In the genomic region with DNA sequence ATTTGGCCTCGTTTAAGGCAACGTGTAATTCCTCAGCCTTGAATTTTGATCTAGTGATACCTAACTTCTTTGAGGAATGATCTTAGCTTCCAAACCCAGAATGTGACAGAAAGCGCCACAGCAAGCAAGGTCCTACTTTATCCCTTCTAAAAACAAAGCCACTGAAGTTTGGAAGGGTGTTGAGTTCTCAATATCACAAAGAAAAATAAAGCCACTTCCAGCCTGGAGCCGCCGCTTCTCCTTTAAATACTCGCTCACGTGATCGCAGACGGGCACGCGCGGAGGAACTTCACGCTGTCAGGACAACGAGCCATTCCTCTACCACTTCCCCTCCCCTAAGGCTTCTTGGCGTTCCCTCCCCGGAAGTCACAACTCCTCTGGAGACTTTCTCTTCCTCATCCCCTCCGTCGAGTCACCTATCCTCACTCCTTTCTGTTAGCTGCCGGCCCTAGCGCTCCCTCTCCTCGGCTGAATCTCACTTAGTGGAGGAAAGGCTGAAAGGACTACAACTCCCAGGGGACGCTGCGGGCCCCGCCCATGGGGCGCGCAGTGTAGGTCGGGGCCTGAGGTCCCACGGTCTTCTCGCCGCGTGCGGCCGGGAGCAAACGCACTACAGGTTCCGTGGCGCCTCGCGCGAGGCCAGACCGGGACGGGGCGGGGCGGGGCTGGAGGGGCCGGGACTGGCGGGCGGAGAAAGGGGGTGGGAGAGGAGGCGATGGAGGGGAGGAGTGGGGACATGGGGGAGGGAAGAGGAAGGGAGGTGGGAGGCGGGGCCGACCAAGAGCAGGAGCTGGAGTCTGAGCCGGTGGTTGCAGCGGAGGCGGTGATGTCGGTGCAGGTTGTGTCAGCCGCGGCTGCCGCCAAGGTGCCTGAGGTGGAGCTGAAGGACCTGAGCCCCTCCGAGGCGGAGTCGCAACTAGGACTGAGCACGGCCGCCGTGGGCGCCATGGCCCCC, we compare ENCODE assay signal across 8 cellular contexts. TPM values are rescaled to one million over a fixed set of nuclear protein-coding genes. Genes with fewer than 3 reads are reported as not detected.
DNase-seq lines count a peak whose midpoint lies in the region; ATAC-seq and TF ChIP-seq lines count a peak whose summit lies in the region.

A gene (plus strand): TSS at position 780 of the 955 bp plus-strand sequence.

- peaks cover 29% of the 10 kb centered on the region for H3K4me1 Mint-ChIP-seq in activated naive CD8-positive, alpha-beta T cell treated with anti-CD3 and anti-CD28 coated beads, Interleukin-2, amount 10 ng/mL, durations not matched to agents 7 days and 5 days

- no peaks in the 10 kb centered on the region for H3K9me3 Mint-ChIP-seq in activated naive CD8-positive, alpha-beta T cell treated with anti-CD3 and anti-CD28 coated beads, Interleukin-2, amount 10 ng/mL, durations not matched to agents 7 days and 5 days

- 0 to 1% (median 1%) methylated on average over 52 to 63 of the region's 63 CpGs for WGBS in ovary, 3 donors
- under 1% methylated on average over 63 of the region's 63 CpGs for WGBS in thymus

- H3K9ac ChIP-seq in SU-DHL-6 (ENCODE audit: low read length) = peak within 1 kb of the TSS; percentile 73

- peak within 1 kb of the TSS; percentile 95 for H3K4me3 Mint-ChIP-seq in activated naive CD8-positive, alpha-beta T cell treated with anti-CD3 and anti-CD28 coated beads, Interleukin-2, amount 10 ng/mL, durations not matched to agents 7 days and 5 days

- ATAC-seq in HG02763 (IDR thresholded peaks at IDR 0.05; ENCODE audit: unreplicated experiment) = peak; percentile 90
- ATAC-seq in activated naive CD8-positive, alpha-beta T cell treated with anti-CD3 and anti-CD28 coated beads, Interleukin-2, amount 10 ng/mL, durations not matched to agents 7 days and 5 days (ENCODE audit: low read depth) = peak; percentile 95
- ATAC-seq in Right ventricle myocardium inferior = peak; percentile 100

- H3K36me3 Mint-ChIP-seq in activated naive CD8-positive, alpha-beta T cell treated with anti-CD3 and anti-CD28 coated beads, Interleukin-2, amount 10 ng/mL, durations not matched to agents 7 days and 5 days = no peaks in the 10 kb centered on the region

- H4K20me1 ChIP-seq in SU-DHL-6 (ENCODE audit: low read depth, low read length) = no peaks in the 10 kb centered on the region

- H3K27ac ChIP-seq in SU-DHL-6 (ENCODE audit: low read depth, low read length) = peak within 1 kb of the TSS; percentile 48
- peak within 1 kb of the TSS; percentile 77 to 88 for H3K27ac ChIP-seq in ovary
- peak within 1 kb of the TSS; percentile 97 for H3K27ac ChIP-seq in thymus (ENCODE audit: low read depth)

- no peaks in the 10 kb centered on the region for H3K79me2 ChIP-seq in SU-DHL-6 (ENCODE audit: insufficient read depth, low read length)

- H3K4me1 ChIP-seq in ovary (ENCODE audit: insufficient read depth) = peaks cover 4% of the 10 kb centered on the region
- H3K4me1 ChIP-seq in thymus (ENCODE audit: control insufficient read depth, insufficient read depth, low read length) = no peaks in the 10 kb centered on the region

- peaks cover 2% of the 10 kb centered on the region for H3K27me3 Mint-ChIP-seq in activated naive CD8-positive, alpha-beta T cell treated with anti-CD3 and anti-CD28 coated beads, Interleukin-2, amount 10 ng/mL, durations not matched to agents 7 days and 5 days

- TF ChIP-seq EP300 in ovary (IDR thresholded peaks at IDR 0.05) = no peak

- H3K27me3 ChIP-seq in SU-DHL-6 (ENCODE audit: low read length) (no peaks in the 10 kb centered on the region), ovary (no peaks in the 10 kb centered on the region), thymus (ENCODE audit: control insufficient read depth, insufficient read depth) (no peaks in the 10 kb centered on the region)

- POLR2A ChIA-PET in activated naive CD8-positive, alpha-beta T cell treated with anti-CD3 and anti-CD28 coated beads, Interleukin-2, amount 10 ng/mL, durations not matched to agents 7 days and 5 days (lab: Charles Lee) = interaction anchor here (0.9 to 1.4 kb wide), 4 partner anchors 35 to 387 kb away, joined by 3 to 6 read pairs (median 4); a partner anchor contains a TSS

- H3F3A ChIP-seq in SU-DHL-6 (ENCODE audit: insufficient read depth) = peaks cover 10% of the 10 kb centered on the region

- intact Hi-C loops in Right ventricle myocardium inferior (cut with DNase I) = no loop called here
- intact Hi-C loops in ovary (cut with DNase I) = loop anchor here in 1 of 4 donors (10.0 kb wide), 1 partner anchor 70 kb away; no protein-coding TSS in a partner anchor

- H3K27ac Mint-ChIP-seq in activated naive CD8-positive, alpha-beta T cell treated with anti-CD3 and anti-CD28 coated beads, Interleukin-2, amount 10 ng/mL, durations not matched to agents 7 days and 5 days = peak within 1 kb of the TSS; percentile 97

- peak within 1 kb of the TSS; percentile 96 for H2AFZ ChIP-seq in SU-DHL-6 (ENCODE audit: low read depth, low read length, severe bottlenecking)

- no peaks in the 10 kb centered on the region for H3K9me3 ChIP-seq in SU-DHL-6 (ENCODE audit: insufficient read depth, low read length)
- H3K9me3 ChIP-seq in ovary = no peaks in the 10 kb centered on the region
- no peaks in the 10 kb centered on the region for H3K9me3 ChIP-seq in thymus (ENCODE audit: control insufficient read depth)

- TF ChIP-seq POLR2A in ovary (IDR thresholded peaks at IDR 0.05) = peak; percentile 8

- H3K4me3 ChIP-seq in GM12875 (ENCODE audit: low read depth, low read length) = peak within 1 kb of the TSS; percentile 91
- H3K4me3 ChIP-seq in SU-DHL-6 (ENCODE audit: insufficient read depth, low read length, poor library complexity, severe bottlenecking) = peak within 1 kb of the TSS; percentile 84
- H3K4me3 ChIP-seq in ovary = peak within 1 kb of the TSS; percentile 63
- H3K4me3 ChIP-seq in thymus (ENCODE audit: low read length) = peak within 1 kb of the TSS; percentile 91

- TF ChIP-seq CTCF in GM12875 (IDR thresholded peaks at IDR 0.05; ENCODE audit: borderline replicate concordance, insufficient read depth, low read depth, low read length) (no peak), SU-DHL-6 (IDR thresholded peaks at IDR 0.05; ENCODE audit: insufficient read depth, low read length, poor library complexity, severe bottlenecking) (no peak), ovary (IDR thresholded peaks at IDR 0.05) (no peak)

- H3K36me3 ChIP-seq in SU-DHL-6 (ENCODE audit: low read length) (no peaks in the 10 kb centered on the region), ovary (no peaks in the 10 kb centered on the region), thymus (ENCODE audit: control insufficient read depth, insufficient read depth) (no peaks in the 10 kb centered on the region)

- peak; percentile 99 for DNase-seq in NCI-H1417 (lab: John Stamatoyannopoulos, UW)
- DNase-seq in activated naive CD8-positive, alpha-beta T cell treated with anti-CD3 and anti-CD28 coated beads, Interleukin-2, amount 10 ng/mL, durations not matched to agents 7 days and 5 days = peak; percentile 95
- DNase-seq in Right ventricle myocardium inferior (ENCODE audit: missing footprints) = peak; percentile 99
- DNase-seq in ovary = peak; percentile 97 to 99 (median 97)

- no peaks in the 10 kb centered on the region for H3K9me2 ChIP-seq in SU-DHL-6 (replicated peaks; ENCODE audit: insufficient read depth, low read length)

- H3K4me2 ChIP-seq in SU-DHL-6 (ENCODE audit: low read depth, low read length, poor library complexity, severe bottlenecking) = peak within 1 kb of the TSS; percentile 84

RNA-seq across cellular contexts. Expression of the gene that starts here (rescaled TPM):
- 10 to 100 TPM in 1 of 2 experiments, 1 to 10 TPM in 1; 10.0 to 12.1 TPM for total RNA-seq in activated naive CD8-positive, alpha-beta T cell treated with anti-CD3 and anti-CD28 coated beads, Interleukin-2, amount 10 ng/mL, durations not matched to agents 7 days and 5 days
- total RNA-seq in Right ventricle myocardium inferior = 4.0 TPM
- total RNA-seq in ovary = 10 to 100 TPM; 12.6 to 25.8 (median 17.2) TPM
- polyA plus RNA-seq in ovary = 10 to 100 TPM in 1 of 2 donors, 1 to 10 TPM in 1; 8.7 to 19.3 TPM
- 6.8 TPM for polyA plus RNA-seq in thymus

Comparison
In these comparisons a context has a peak if more than half of its experiments do, and no peak if none do; other contexts are left out.
1. Peak in every context shown above with its lines: DNase-seq, ATAC-seq, H3K4me3 ChIP-seq and H3K27ac ChIP-seq.